In genomic region chr7:39414669-39415035, GRCh38 we compare ENCODE assay signal across 8 cellular contexts.
A peak's percentile ranks its signal among the peaks of the same experiment; 100 is the strongest.
DNase-seq lines count a peak whose midpoint lies in the region; ATAC-seq, FAIRE-seq and TF ChIP-seq lines count a peak whose summit lies in the region.

No MANE protein-coding gene starts in this region.

- TF ChIP-seq CTCF in Caco-2 (IDR thresholded peaks at IDR 0.05; ENCODE audit: insufficient read depth in 1 of 2, low read depth in 1 of 2, low read length in 1 of 2, severe bottlenecking in 1 of 2, unreplicated experiment in 1 of 2), result no peak
- no peak for TF ChIP-seq CTCF in PC-3 (conservative IDR thresholded peaks at IDR 0.05; ENCODE audit: low read depth, low read length)
- TF ChIP-seq CTCF in pancreas (IDR thresholded peaks at IDR 0.05), result no peak

- no peak for FAIRE-seq in pancreas (lab: Jason Lieb, UNC)

- POLR2A ChIA-PET in Caco-2 (lab: Charles Lee), result no interaction called here
- POLR2A ChIA-PET in PC-3 (lab: Charles Lee; ENCODE audit: unreplicated experiment), result no interaction called here

- H3K36me3 ChIP-seq in Caco-2 (ENCODE audit: control insufficient read depth, insufficient read depth, low read length) (no peaks in the 10 kb centered on the region), PC-3 (ENCODE audit: low read depth, low read length) (no peaks in the 10 kb centered on the region), esophagus (ENCODE audit: control insufficient read depth in 2 of 2, insufficient read depth in 2 of 2, low read length in 1 of 2) (no peaks in the 10 kb centered on the region), pancreas (no peaks in the 10 kb centered on the region)

- intact Hi-C loops in Caco-2 (cut with micrococcal nuclease; ENCODE audit: unreplicated experiment), result loop anchor here (1.0 to 10.0 kb wide), 2 partner anchors 39 to 60 kb away; no protein-coding TSS in a partner anchor
- intact Hi-C loops in PC-3 (cut with micrococcal nuclease), result no loop called here
- intact Hi-C loops in pancreas (cut with DNase I), result no loop called here

- no peaks in the 10 kb centered on the region; the same call in 1 of the 2 replicates for H3K27me3 ChIP-seq in Caco-2 (replicated peaks; ENCODE audit: control insufficient read depth, insufficient read depth, low read length)
- H3K27me3 ChIP-seq in PC-3 (ENCODE audit: low read length), result peaks cover 55% of the 10 kb centered on the region
- no peaks in the 10 kb centered on the region for H3K27me3 ChIP-seq in esophagus (ENCODE audit: control insufficient read depth in 1 of 2, insufficient read depth in 2 of 2, low read length in 2 of 2)
- no peaks in the 10 kb centered on the region for H3K27me3 ChIP-seq in pancreas

- peak overlapping the region; percentile 81 for H2AFZ ChIP-seq in PC-3 (ENCODE audit: low read length)

- no peaks in the 10 kb centered on the region for H3K9me2 ChIP-seq in PC-3 (replicated peaks; ENCODE audit: low read length)

- H3K4me1 Mint-ChIP-seq in Caco-2 (ENCODE audit: low read depth, unreplicated experiment), result peaks cover 6% of the 10 kb centered on the region

- no TSS peak for BruUV-seq in Caco-2 (replicated peaks; lab: Mats Ljungman, UMichigan)
- BruUV-seq in PC-3 (replicated peaks; lab: Mats Ljungman, UMichigan), result no TSS peak

- H3K4me3 Mint-ChIP-seq in Caco-2 (ENCODE audit: unreplicated experiment), result peak overlapping the region; percentile 91

- peaks cover 7% of the 10 kb centered on the region for H3K36me3 Mint-ChIP-seq in Caco-2 (ENCODE audit: insufficient read depth, unreplicated experiment)

- H3K27ac ChIP-seq in PC-3 (ENCODE audit: low read length), result no peak overlapping the region
- H3K27ac ChIP-seq in esophagus (ENCODE audit: low read depth in 2 of 2, low read length in 1 of 2), result no peak overlapping the region
- no peak overlapping the region for H3K27ac ChIP-seq in pancreas

- no peaks in the 10 kb centered on the region for H3K4me1 ChIP-seq in Caco-2
- H3K4me1 ChIP-seq in PC-3 (ENCODE audit: insufficient read depth, low read length), result peaks cover 6% of the 10 kb centered on the region; the same call in 1 of the 2 replicates
- H3K4me1 ChIP-seq in esophagus (ENCODE audit: control insufficient read depth in 2 of 2, insufficient read depth in 2 of 2, low read length in 1 of 2), result peaks cover 0 to 2% of the 10 kb centered on the region in 2 donors
- H3K4me1 ChIP-seq in pancreas, result no peaks in the 10 kb centered on the region

- H3K27ac Mint-ChIP-seq in Caco-2 (ENCODE audit: unreplicated experiment), result no peak overlapping the region

- H3K9me3 Mint-ChIP-seq in Caco-2 (ENCODE audit: unreplicated experiment), result no peaks in the 10 kb centered on the region

- H3F3A ChIP-seq in PC-3 (ENCODE audit: low read length, unreplicated experiment), result no peaks in the 10 kb centered on the region

- H4K20me1 ChIP-seq in PC-3 (ENCODE audit: low read length), result no peaks in the 10 kb centered on the region

- WGBS in esophagus, 2 donors, result 4 to 8% methylated on average over 8 of the region's 8 CpGs
- WGBS in pancreas, 2 donors, result 1 to 3% methylated on average over 8 of the region's 8 CpGs

- H3K79me2 ChIP-seq in PC-3 (ENCODE audit: low read length), result no peaks in the 10 kb centered on the region

- no peak overlapping the region for H3K9ac ChIP-seq in PC-3 (ENCODE audit: low read length)

- DNase-seq in Caco-2, result no peak
- no peak for DNase-seq in PC-3
- DNase-seq in pancreas, result no peak
- DNase-seq in T1000 (lab: John Stamatoyannopoulos, UW), result no peak
- no peak for DNase-seq in NCI-H1436 treated with DMSO at 0.1 percent for 48 hours (lab: John Stamatoyannopoulos, UW)
- DNase-seq in GM19238 (ENCODE audit: insufficient read length, low spot score), result no peak
- no peak for DNase-seq in islet precursor cell

- H3K4me3 ChIP-seq in Caco-2 (ENCODE audit: low read depth, low read length) (peak overlapping the region; percentile 42), PC-3 (ENCODE audit: low read length) (peak overlapping the region; percentile 68), esophagus (ENCODE audit: low read depth in 1 of 2, low read length in 2 of 2) (peak overlapping the region; percentile 45 to 55), pancreas (peak overlapping the region; percentile 24 to 65 (median 37))

- H3K4me2 ChIP-seq in PC-3 (ENCODE audit: low read length), result peak overlapping the region; percentile 93

- peaks cover 11% of the 10 kb centered on the region for H3K27me3 Mint-ChIP-seq in Caco-2 (ENCODE audit: insufficient read depth, unreplicated experiment)

- CTCF ChIA-PET in Caco-2 (lab: Charles Lee) (interaction anchor here (1.3 kb wide), 1 partner anchor 8 kb away, joined by 3 read pairs; no protein-coding TSS in a partner anchor), PC-3 (lab: Charles Lee) (interaction anchor here (0.7 kb wide), 1 partner anchor 18 kb away, joined by 3 read pairs; no protein-coding TSS in a partner anchor)

- H3K9me3 ChIP-seq in Caco-2 (no peaks in the 10 kb centered on the region), PC-3 (ENCODE audit: low read length) (no peaks in the 10 kb centered on the region), esophagus (ENCODE audit: control insufficient read depth in 2 of 2, insufficient read depth in 1 of 2, low read depth in 1 of 2, low read length in 1 of 2) (no peaks in the 10 kb centered on the region), pancreas (no peaks in the 10 kb centered on the region)

- ATAC-seq in PC-3, result no peak; the same call in 1 of the 2 replicates
- ATAC-seq in pancreas, result peak in 2 of 4 donors; percentile 20 to 58
